Comparison of ENCODE assay signal across 8 cellular contexts in the genomic region with DNA sequence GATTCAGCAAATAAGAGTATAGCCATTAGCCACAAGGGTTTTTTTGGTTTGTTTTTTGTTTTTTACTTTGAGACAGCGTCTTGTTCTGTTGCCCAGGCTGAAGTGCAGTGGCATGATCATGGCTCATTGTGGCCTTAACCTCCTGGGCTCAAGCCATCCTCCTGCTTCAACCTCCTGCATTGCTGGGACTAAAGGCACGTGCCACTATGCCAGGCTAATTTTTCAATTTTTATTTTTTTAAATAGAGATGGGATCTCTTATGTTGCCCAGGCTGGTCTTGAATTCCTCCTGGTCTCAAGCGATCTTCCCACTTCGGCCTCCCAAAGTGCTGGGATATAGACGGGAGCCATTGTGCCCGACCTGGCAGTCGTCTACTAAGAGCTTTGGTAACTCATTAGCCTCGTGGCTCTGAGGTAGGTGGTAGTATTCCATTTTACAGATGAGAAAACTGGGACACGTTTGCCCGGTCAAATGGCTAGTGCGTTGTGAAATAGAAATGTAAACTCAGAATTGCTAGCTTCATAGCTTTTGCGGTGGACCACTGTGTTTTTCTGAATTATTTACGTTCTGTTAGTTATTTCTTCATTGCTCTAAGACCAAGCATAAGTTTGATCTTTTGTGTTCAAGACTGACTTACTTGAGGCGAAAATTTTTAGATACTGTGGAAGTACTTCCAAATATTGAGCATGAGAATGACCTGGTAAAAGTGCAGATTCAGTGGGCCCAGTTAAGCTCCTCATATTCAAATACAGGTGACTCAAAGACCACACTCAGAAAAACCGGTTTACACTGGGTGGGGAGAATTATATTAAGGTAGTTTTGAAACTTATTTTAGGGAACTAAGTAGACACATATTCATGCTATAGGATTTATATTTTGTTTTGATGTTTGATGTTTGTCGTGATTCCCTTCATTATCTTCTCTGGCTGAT. TPM values are rescaled to one million over a fixed set of nuclear protein-coding genes. Genes with fewer than 3 reads are reported as not detected.
A peak's percentile ranks its signal among the peaks of the same experiment; 100 is the strongest.
DNase-seq lines count a peak whose midpoint lies in the region; TF ChIP-seq lines count a peak whose summit lies in the region.

No MANE protein-coding gene starts in this region.

- DNase-seq in activated CD4-positive, alpha-beta T cell treated with anti-CD3 and anti-CD28 coated beads, Interleukin-2, amount 10 ng/mL, durations not matched to agents 7 days and 5 days, result no peak
- no peak for DNase-seq in activated CD4-positive, alpha-beta T cell treated with anti-CD3 and anti-CD28 coated beads, Interleukin-2, amount 50 U/mL, for 4 hours
- no peak for DNase-seq in activated T-helper 1 cell treated with anti-CD3 and anti-CD28 coated beads, Interleukin-12 subunit alpha, Interleukin-12 subunit beta, Interleukin-2, Interleukin-4 antibody, amounts not matched to agents 30 ng/mL and 10 ng/mL and 1 ng/mL, durations not matched to agents 14 hours and 24 hours and 36 hours (ENCODE audit: low spot score)
- no peak for DNase-seq in iPS-NIHi7 (ENCODE audit: extremely low spot score)
- DNase-seq in HEK293T (ENCODE audit: extremely low spot score), result no peak
- DNase-seq in NCI-H1930 (lab: John Stamatoyannopoulos, UW), result no peak

- H3K9me3 Mint-ChIP-seq in activated CD4-positive, alpha-beta T cell treated with anti-CD3 and anti-CD28 coated beads, Interleukin-2, amount 10 ng/mL, durations not matched to agents 7 days and 5 days, result no peaks in the 10 kb centered on the region
- H3K9me3 Mint-ChIP-seq in activated T-helper 1 cell treated with anti-CD3 and anti-CD28 coated beads, Interleukin-12 subunit alpha, Interleukin-12 subunit beta, Interleukin-2, Interleukin-4 antibody, amounts not matched to agents 30 ng/mL and 10 ng/mL and 1 ng/mL, durations not matched to agents 14 hours and 24 hours and 36 hours, result no peaks in the 10 kb centered on the region

- H3K4me3 ChIP-seq in iPS-18a (ENCODE audit: low read length) (peak overlapping the region; percentile 99), subcutaneous abdominal adipose tissue (ENCODE audit: low read depth in 1 of 5, low read length in 5 of 5) (peak overlapping the region; percentile 53 to 91 (median 88))

- POLR2A ChIA-PET in activated CD4-positive, alpha-beta T cell treated with anti-CD3 and anti-CD28 coated beads, Interleukin-2, amount 10 ng/mL, durations not matched to agents 7 days and 5 days (lab: Charles Lee), result no interaction called here
- POLR2A ChIA-PET in HEK293T (lab: Yijun Ruan, JAX), result interaction anchor here (0.7 to 1.6 kb wide), 5 partner anchors 10 to 194 kb away, joined by 3 to 6 read pairs (median 4); a partner anchor contains a TSS

- H3K36me3 ChIP-seq in iPS-18a (ENCODE audit: control insufficient read depth, low read depth, low read length) (peaks cover 11% of the 10 kb centered on the region), subcutaneous abdominal adipose tissue (ENCODE audit: control insufficient read depth in 5 of 5, insufficient read depth in 5 of 5, low read length in 5 of 5) (no peaks in the 10 kb centered on the region)

- intact Hi-C loops in activated T-helper 1 cell treated with anti-CD3 and anti-CD28 coated beads, Interleukin-12 subunit alpha, Interleukin-12 subunit beta, Interleukin-2, Interleukin-4 antibody, amounts not matched to agents 30 ng/mL and 10 ng/mL and 1 ng/mL, durations not matched to agents 14 hours and 24 hours and 36 hours (cut with micrococcal nuclease), result loop anchor here (1.0 kb wide), 1 partner anchor 194 kb away; no protein-coding TSS in a partner anchor

- H3K27me3 Mint-ChIP-seq in activated CD4-positive, alpha-beta T cell treated with anti-CD3 and anti-CD28 coated beads, Interleukin-2, amount 10 ng/mL, durations not matched to agents 7 days and 5 days, result no peaks in the 10 kb centered on the region
- no peaks in the 10 kb centered on the region for H3K27me3 Mint-ChIP-seq in activated T-helper 1 cell treated with anti-CD3 and anti-CD28 coated beads, Interleukin-12 subunit alpha, Interleukin-12 subunit beta, Interleukin-2, Interleukin-4 antibody, amounts not matched to agents 30 ng/mL and 10 ng/mL and 1 ng/mL, durations not matched to agents 14 hours and 24 hours and 36 hours (ENCODE audit: insufficient read depth)

- H3K9ac ChIP-seq in iPS-18a (ENCODE audit: low read length) (peak overlapping the region; percentile 90), subcutaneous abdominal adipose tissue (ENCODE audit: low read length in 5 of 5) (peak overlapping the region; percentile 17 to 91 (median 85))

- H3K4me1 ChIP-seq in iPS-18a (ENCODE audit: control insufficient read depth, low read depth, low read length) (peaks cover 23% of the 10 kb centered on the region), subcutaneous abdominal adipose tissue (ENCODE audit: control insufficient read depth in 5 of 5, insufficient read depth in 5 of 5, low read length in 5 of 5) (peaks cover 7 to 75% (median 68%) of the 10 kb centered on the region in 5 donors)

- peak overlapping the region; percentile 98 for H3K4me3 Mint-ChIP-seq in activated CD4-positive, alpha-beta T cell treated with anti-CD3 and anti-CD28 coated beads, Interleukin-2, amount 10 ng/mL, durations not matched to agents 7 days and 5 days
- H3K4me3 Mint-ChIP-seq in activated T-helper 1 cell treated with anti-CD3 and anti-CD28 coated beads, Interleukin-12 subunit alpha, Interleukin-12 subunit beta, Interleukin-2, Interleukin-4 antibody, amounts not matched to agents 30 ng/mL and 10 ng/mL and 1 ng/mL, durations not matched to agents 14 hours and 24 hours and 36 hours, result peak overlapping the region; percentile 100

- CTCF ChIA-PET in activated CD4-positive, alpha-beta T cell treated with anti-CD3 and anti-CD28 coated beads, Interleukin-2, amount 10 ng/mL, durations not matched to agents 7 days and 5 days (lab: Charles Lee), result interaction anchor here (0.6 kb wide), 2 partner anchors 197 to 694 kb away, joined by 3 read pairs; no protein-coding TSS in a partner anchor
- CTCF ChIA-PET in HEK293T (lab: Yijun Ruan, JAX), result no interaction called here

- H3K9me3 ChIP-seq in iPS-18a (ENCODE audit: control insufficient read depth, low read depth, low read length), result no peaks in the 10 kb centered on the region
- no peaks in the 10 kb centered on the region for H3K9me3 ChIP-seq in subcutaneous abdominal adipose tissue (ENCODE audit: control insufficient read depth in 5 of 5, low read length in 5 of 5)

- H3K36me3 Mint-ChIP-seq in activated CD4-positive, alpha-beta T cell treated with anti-CD3 and anti-CD28 coated beads, Interleukin-2, amount 10 ng/mL, durations not matched to agents 7 days and 5 days (ENCODE audit: low read depth), result peaks cover 51% of the 10 kb centered on the region
- H3K36me3 Mint-ChIP-seq in activated T-helper 1 cell treated with anti-CD3 and anti-CD28 coated beads, Interleukin-12 subunit alpha, Interleukin-12 subunit beta, Interleukin-2, Interleukin-4 antibody, amounts not matched to agents 30 ng/mL and 10 ng/mL and 1 ng/mL, durations not matched to agents 14 hours and 24 hours and 36 hours (ENCODE audit: low read depth), result peaks cover 43% of the 10 kb centered on the region

- peaks cover 60% of the 10 kb centered on the region for H3K4me1 Mint-ChIP-seq in activated CD4-positive, alpha-beta T cell treated with anti-CD3 and anti-CD28 coated beads, Interleukin-2, amount 10 ng/mL, durations not matched to agents 7 days and 5 days
- H3K4me1 Mint-ChIP-seq in activated T-helper 1 cell treated with anti-CD3 and anti-CD28 coated beads, Interleukin-12 subunit alpha, Interleukin-12 subunit beta, Interleukin-2, Interleukin-4 antibody, amounts not matched to agents 30 ng/mL and 10 ng/mL and 1 ng/mL, durations not matched to agents 14 hours and 24 hours and 36 hours (ENCODE audit: low read depth), result peaks cover 55% of the 10 kb centered on the region

- no peaks in the 10 kb centered on the region for H3K27me3 ChIP-seq in iPS-18a (ENCODE audit: control insufficient read depth, insufficient read depth, low read length)
- no peaks in the 10 kb centered on the region for H3K27me3 ChIP-seq in subcutaneous abdominal adipose tissue (ENCODE audit: control insufficient read depth in 5 of 5, insufficient read depth in 4 of 5, low read length in 5 of 5)

- peak overlapping the region; percentile 94 for H3K27ac Mint-ChIP-seq in activated CD4-positive, alpha-beta T cell treated with anti-CD3 and anti-CD28 coated beads, Interleukin-2, amount 10 ng/mL, durations not matched to agents 7 days and 5 days
- H3K27ac Mint-ChIP-seq in activated T-helper 1 cell treated with anti-CD3 and anti-CD28 coated beads, Interleukin-12 subunit alpha, Interleukin-12 subunit beta, Interleukin-2, Interleukin-4 antibody, amounts not matched to agents 30 ng/mL and 10 ng/mL and 1 ng/mL, durations not matched to agents 14 hours and 24 hours and 36 hours, result peak overlapping the region; percentile 95

- H3K27ac ChIP-seq in iPS-18a (ENCODE audit: low read length) (peak overlapping the region; percentile 11), subcutaneous abdominal adipose tissue (ENCODE audit: low read depth, low read length) (peak overlapping the region; percentile 95)

TF ChIP-seq in HEK293T, 16 proteins besides CTCF, POLR2A, EP300 and RAD21 (continues in another document):
- TF ChIP-seq ELF4 (IDR thresholded peaks at IDR 0.05) (no peak), FOXM1 (IDR thresholded peaks at IDR 0.05; ENCODE audit: borderline replicate concordance) (no peak), SUZ12 (IDR thresholded peaks at IDR 0.05) (no peak), LEF1 (IDR thresholded peaks at IDR 0.05; ENCODE audit: borderline replicate concordance) (no peak), ZNF384 (IDR thresholded peaks at IDR 0.05) (no peak), HDGF (IDR thresholded peaks at IDR 0.05; ENCODE audit: borderline replicate concordance) (no peak)

RNA-seq across cellular contexts. Expression of a gene that starts 2.1 kb away (rescaled TPM):
- total RNA-seq in activated CD4-positive, alpha-beta T cell treated with anti-CD3 and anti-CD28 coated beads, Interleukin-2, amount 10 ng/mL, durations not matched to agents 7 days and 5 days, result 10 to 100 TPM; 59.7 to 64.5 TPM
- total RNA-seq in activated T-helper 1 cell treated with anti-CD3 and anti-CD28 coated beads, Interleukin-12 subunit alpha, Interleukin-12 subunit beta, Interleukin-2, Interleukin-4 antibody, amounts not matched to agents 30 ng/mL and 10 ng/mL and 1 ng/mL, durations not matched to agents 14 hours and 24 hours and 36 hours, result 51.4 and 54.6 TPM in 2 replicates

RNA-seq across cellular contexts. Expression of a gene that starts 44.6 kb away (rescaled TPM):
- total RNA-seq in activated CD4-positive, alpha-beta T cell treated with anti-CD3 and anti-CD28 coated beads, Interleukin-2, amount 10 ng/mL, durations not matched to agents 7 days and 5 days, result 10 to 100 TPM; 34.8 to 36.4 TPM
- total RNA-seq in activated T-helper 1 cell treated with anti-CD3 and anti-CD28 coated beads, Interleukin-12 subunit alpha, Interleukin-12 subunit beta, Interleukin-2, Interleukin-4 antibody, amounts not matched to agents 30 ng/mL and 10 ng/mL and 1 ng/mL, durations not matched to agents 14 hours and 24 hours and 36 hours, result 40.8 TPM in 2 replicates
